Comparison of ENCODE assay signal across 8 cellular contexts in the genomic region with DNA sequence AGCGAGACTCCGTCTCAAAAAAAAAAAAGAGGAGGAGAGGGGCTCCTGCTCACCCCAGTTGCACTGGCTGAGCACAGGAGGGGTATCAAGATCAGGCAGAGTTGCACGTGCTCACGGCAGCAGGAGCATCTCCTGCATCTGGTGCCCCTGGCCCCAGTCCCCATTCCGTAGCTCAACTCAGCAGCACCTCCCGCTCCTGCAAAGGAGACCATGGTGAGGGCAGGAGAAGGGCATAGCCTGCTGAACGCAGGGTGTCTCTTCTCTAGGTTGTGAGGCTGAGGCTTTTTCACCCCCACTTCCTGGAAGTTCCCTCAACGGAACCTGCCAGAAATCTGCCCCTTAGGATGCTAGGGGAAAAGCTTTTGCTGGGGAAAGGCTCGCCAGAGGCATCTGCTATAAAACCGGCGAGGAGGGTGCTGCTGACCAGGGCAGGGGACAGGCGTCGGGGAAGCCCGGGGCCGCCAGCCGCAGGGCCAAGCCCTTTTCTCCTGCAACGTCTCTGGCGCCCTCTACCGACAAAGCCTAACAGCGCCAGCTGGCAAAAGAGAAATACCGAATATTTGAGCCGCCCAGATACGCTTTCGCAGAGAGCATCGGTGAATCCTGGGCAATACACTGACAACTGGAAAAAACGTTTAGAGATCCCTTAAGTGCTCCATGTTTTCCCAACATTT. TPM values are rescaled to one million over a fixed set of nuclear protein-coding genes. Genes with fewer than 3 reads are reported as not detected.
DNase-seq lines count a peak whose midpoint lies in the region; ATAC-seq and TF ChIP-seq lines count a peak whose summit lies in the region.

No MANE protein-coding gene starts in this region.

- POLR2A ChIA-PET in RWPE1 (lab: Yijun Ruan, JAX; ENCODE audit: low non-redundant PET), result no interaction called here

- DNase-seq in Ammon's horn (ENCODE audit: low spot score) (peak; percentile 93), KBM-7 (peak; percentile 94), RWPE1 (ENCODE audit: low spot score) (peak; percentile 51), fibroblast of the aortic adventitia (ENCODE audit: low read depth) (peak; percentile 86)
- peak; percentile 81 for DNase-seq in activated T-helper 9 cell treated with anti-CD3 and anti-CD28 coated beads, Interleukin-2, amount 50 U/mL, for 16 hours (ENCODE audit: low read depth)
- DNase-seq in natural killer cell treated with Interleukin-12 subunit alpha and Interleukin-12 subunit beta and Interleukin-15 and Interleukin-18, amount 100 ng/mL, for 72 hours (ENCODE audit: low spot score), result peak; percentile 90
- peak; percentile 81 for DNase-seq in stimulated activated naive B cell treated with anti-CD40 and anti-IgM and Interleukin-4, amounts not matched to agents 10 μg/mL and 1 μg/mL and 100 μg/mL, for 72 hours

- H3K27ac Mint-ChIP-seq in natural killer cell treated with Interleukin-12 subunit alpha and Interleukin-12 subunit beta and Interleukin-15 and Interleukin-18, amount 100 ng/mL, for 72 hours, result peak overlapping the region; percentile 55 to 82
- peak overlapping the region; percentile 75 for H3K27ac Mint-ChIP-seq in stimulated activated naive B cell treated with anti-CD40 and anti-IgM and Interleukin-4, amounts not matched to agents 10 μg/mL and 1 μg/mL and 100 μg/mL, for 72 hours

- peak overlapping the region; percentile 81 for H3K4me3 Mint-ChIP-seq in natural killer cell treated with Interleukin-12 subunit alpha and Interleukin-12 subunit beta and Interleukin-15 and Interleukin-18, amount 100 ng/mL, for 72 hours
- H3K4me3 Mint-ChIP-seq in stimulated activated naive B cell treated with anti-CD40 and anti-IgM and Interleukin-4, amounts not matched to agents 10 μg/mL and 1 μg/mL and 100 μg/mL, for 72 hours, result peak overlapping the region; percentile 78

- H3K4me1 Mint-ChIP-seq in natural killer cell treated with Interleukin-12 subunit alpha and Interleukin-12 subunit beta and Interleukin-15 and Interleukin-18, amount 100 ng/mL, for 72 hours (ENCODE audit: low read depth in 2 of 2), result peaks cover 0 to 6% of the 10 kb centered on the region in 2 donors
- peaks cover 1 to 13% of the 10 kb centered on the region in 2 donors for H3K4me1 Mint-ChIP-seq in stimulated activated naive B cell treated with anti-CD40 and anti-IgM and Interleukin-4, amounts not matched to agents 10 μg/mL and 1 μg/mL and 100 μg/mL, for 72 hours

- H3K4me3 ChIP-seq in fibroblast of the aortic adventitia (ENCODE audit: low read depth, low read length), result peak overlapping the region; percentile 73

- ATAC-seq in GM19324 (IDR thresholded peaks at IDR 0.05; ENCODE audit: low FRiP score, unreplicated experiment), result peak; percentile 47
- ATAC-seq in natural killer cell treated with Interleukin-12 subunit alpha and Interleukin-12 subunit beta and Interleukin-15 and Interleukin-18, amount 100 ng/mL, for 72 hours, result peak; percentile 67 to 81
- ATAC-seq in stimulated activated naive B cell treated with anti-CD40 and anti-IgM and Interleukin-4, amounts not matched to agents 10 μg/mL and 1 μg/mL and 100 μg/mL, for 72 hours (replicated peaks), result peak; percentile 72 to 73

- H3K27me3 Mint-ChIP-seq in natural killer cell treated with Interleukin-12 subunit alpha and Interleukin-12 subunit beta and Interleukin-15 and Interleukin-18, amount 100 ng/mL, for 72 hours, result no peaks in the 10 kb centered on the region
- H3K27me3 Mint-ChIP-seq in stimulated activated naive B cell treated with anti-CD40 and anti-IgM and Interleukin-4, amounts not matched to agents 10 μg/mL and 1 μg/mL and 100 μg/mL, for 72 hours, result no peaks in the 10 kb centered on the region

- H3K36me3 Mint-ChIP-seq in natural killer cell treated with Interleukin-12 subunit alpha and Interleukin-12 subunit beta and Interleukin-15 and Interleukin-18, amount 100 ng/mL, for 72 hours, result no peaks in the 10 kb centered on the region
- no peaks in the 10 kb centered on the region for H3K36me3 Mint-ChIP-seq in stimulated activated naive B cell treated with anti-CD40 and anti-IgM and Interleukin-4, amounts not matched to agents 10 μg/mL and 1 μg/mL and 100 μg/mL, for 72 hours

- TF ChIP-seq CTCF in RWPE1 (conservative IDR thresholded peaks at IDR 0.05; ENCODE audit: low read depth), result peak; percentile 97
- TF ChIP-seq CTCF in fibroblast of the aortic adventitia (IDR thresholded peaks at IDR 0.05; ENCODE audit: insufficient read depth, low read length), result peak; percentile 98

- no peaks in the 10 kb centered on the region for H3K9me3 Mint-ChIP-seq in natural killer cell treated with Interleukin-12 subunit alpha and Interleukin-12 subunit beta and Interleukin-15 and Interleukin-18, amount 100 ng/mL, for 72 hours
- H3K9me3 Mint-ChIP-seq in stimulated activated naive B cell treated with anti-CD40 and anti-IgM and Interleukin-4, amounts not matched to agents 10 μg/mL and 1 μg/mL and 100 μg/mL, for 72 hours, result no peaks in the 10 kb centered on the region

- CTCF ChIA-PET in RWPE1 (lab: Yijun Ruan, JAX), result interaction anchor here (0.6 to 1.7 kb wide), 10 partner anchors 10 to 1864 kb away, joined by 3 to 9 read pairs (median 4); a partner anchor contains a TSS

- peak overlapping the region; percentile 92 for H3K27ac ChIP-seq in RWPE1

- in situ Hi-C loops in KBM-7 (cut with MboI; ENCODE audit: low pct_unique_long_range_greater_than_20kb, low sequenced_read_pairs), result no loop called here

RNA-seq across cellular contexts. Expression of a gene that starts 1.0 kb away (rescaled TPM):
- 38.5 and 62.6 TPM in 2 replicates for total RNA-seq in fibroblast of the aortic adventitia (ENCODE audit: low replicate concordance)
- 100 to 1,000 TPM in 1 of 2 donors, 10 to 100 TPM in 1; 61.1 to 100 TPM for total RNA-seq in natural killer cell treated with Interleukin-12 subunit alpha and Interleukin-12 subunit beta and Interleukin-15 and Interleukin-18, amount 100 ng/mL, for 72 hours

RNA-seq across cellular contexts. Expression of a gene that starts 15.3 kb away (rescaled TPM):
- total RNA-seq in fibroblast of the aortic adventitia (ENCODE audit: low replicate concordance), result 2.8 and 4.3 TPM in 2 replicates
- total RNA-seq in natural killer cell treated with Interleukin-12 subunit alpha and Interleukin-12 subunit beta and Interleukin-15 and Interleukin-18, amount 100 ng/mL, for 72 hours, result 1 to 10 TPM; 2.2 TPM

RNA-seq across cellular contexts. Expression of a gene that starts 34.7 kb away (rescaled TPM):
- total RNA-seq in fibroblast of the aortic adventitia (ENCODE audit: low replicate concordance), result 130 and 218 TPM in 2 replicates
- total RNA-seq in natural killer cell treated with Interleukin-12 subunit alpha and Interleukin-12 subunit beta and Interleukin-15 and Interleukin-18, amount 100 ng/mL, for 72 hours, result 1 to 10 TPM; 4.4 to 5.5 TPM

Comparison
In these comparisons a context has a peak if more than half of its experiments do, and no peak if none do; other contexts are left out.
1. Peak in every context shown above with its lines: DNase-seq, ATAC-seq, H3K4me3 ChIP-seq and H3K27ac ChIP-seq.
2. RNA of a gene that starts 34.7 kb away (total RNA-seq): 130 to 218 TPM in fibroblast of the aortic adventitia; 4.4 to 5.5 TPM in natural killer cell treated with Interleukin-12 subunit alpha and Interleukin-12 subunit beta and Interleukin-15 and Interleukin-18, amount 100 ng/mL, for 72 hours; every median in the first group is over 10 times any median in the second.